2 cellular contexts compared by ENCODE assay signal in the genomic region with DNA sequence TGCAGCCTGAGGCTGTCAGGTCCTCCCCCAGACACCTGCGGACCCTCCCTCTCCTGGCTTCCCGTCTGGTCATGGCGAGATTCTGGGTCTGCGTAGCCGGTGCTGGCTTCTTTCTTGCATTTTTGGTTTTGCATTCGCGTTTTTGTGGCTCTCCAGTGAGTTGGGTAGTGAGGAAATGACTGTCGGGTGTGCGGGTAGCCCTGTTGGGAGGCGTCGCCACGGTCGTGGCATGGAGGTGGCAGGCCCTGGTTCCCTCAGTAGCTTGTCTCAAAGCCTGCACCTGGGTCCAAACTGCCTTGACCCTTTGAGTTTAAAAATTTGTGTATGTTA.
A peak's percentile ranks its signal among the peaks of the same experiment; 100 is the strongest.
TF ChIP-seq lines count a peak whose summit lies in the region.

No MANE protein-coding gene starts in this region.

TF ChIP-seq in A549, 52 proteins besides CTCF, POLR2A, EP300 and RAD21:
- TF ChIP-seq, protein P1, sequence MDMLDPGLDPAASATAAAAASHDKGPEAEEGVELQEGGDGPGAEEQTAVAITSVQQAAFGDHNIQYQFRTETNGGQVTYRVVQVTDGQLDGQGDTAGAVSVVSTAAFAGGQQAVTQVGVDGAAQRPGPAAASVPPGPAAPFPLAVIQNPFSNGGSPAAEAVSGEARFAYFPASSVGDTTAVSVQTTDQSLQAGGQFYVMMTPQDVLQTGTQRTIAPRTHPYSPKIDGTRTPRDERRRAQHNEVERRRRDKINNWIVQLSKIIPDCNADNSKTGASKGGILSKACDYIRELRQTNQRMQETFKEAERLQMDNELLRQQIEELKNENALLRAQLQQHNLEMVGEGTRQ (IDR thresholded peaks at IDR 0.05) = 0 out of 2 replicates have a peak, but pooled peaks have one; percentile 0
- TF ChIP-seq, protein P2, sequence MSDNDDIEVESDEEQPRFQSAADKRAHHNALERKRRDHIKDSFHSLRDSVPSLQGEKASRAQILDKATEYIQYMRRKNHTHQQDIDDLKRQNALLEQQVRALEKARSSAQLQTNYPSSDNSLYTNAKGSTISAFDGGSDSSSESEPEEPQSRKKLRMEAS (IDR thresholded peaks at IDR 0.05) = peak; percentile 14; the same call in 1 of the 2 replicates
- TF ChIP-seq NPAS2 (CRISPR knock-in tag; IDR thresholded peaks at IDR 0.05; ENCODE audit: borderline replicate concordance) = no peak
- TF ChIP-seq CEBPB (IDR thresholded peaks at IDR 0.05) = no peak
- TF ChIP-seq PHF8 (IDR thresholded peaks at IDR 0.05; ENCODE audit: borderline replicate concordance, low read depth) = peak; percentile 42; the same call in 1 of the 2 replicates
- TF ChIP-seq CBX8 (IDR thresholded peaks at IDR 0.05) = no peak
TF ChIP-seq in A549: peak in this region for 3.

TF ChIP-seq in K562, 482 proteins besides CTCF, POLR2A, EP300 and RAD21:
- TF ChIP-seq BRD9 (IDR thresholded peaks at IDR 0.05; ENCODE audit: low read depth, partially characterized antibody) (peak; percentile 42), NKRF (IDR thresholded peaks at IDR 0.05; ENCODE audit: borderline replicate concordance) (peak; percentile 60; the same call in 1 of the 2 replicates), SAP30 (IDR thresholded peaks at IDR 0.05; ENCODE audit: borderline replicate concordance, insufficient read depth, low read depth, low read length, poor library complexity, severe bottlenecking) (peak; percentile 5), TEAD1 (CRISPR knock-in tag; IDR thresholded peaks at IDR 0.05) (0 out of 4 replicates have a peak, but pooled peaks of 1 of the 2 experiments have one; percentile 20), OTX1 (CRISPR knock-in tag; IDR thresholded peaks at IDR 0.05) (0 out of 2 replicates have a peak, but pooled peaks have one; percentile 19), RNF2 (IDR thresholded peaks at IDR 0.05) (0 out of 2 replicates have a peak, but pooled peaks have one; percentile 22), L3MBTL2 (IDR thresholded peaks at IDR 0.05) (peak; percentile 62), ARID4B (CRISPR knock-in tag; IDR thresholded peaks at IDR 0.05) (peak; percentile 42; the same call in 1 of the 2 replicates), ETV5 (CRISPR knock-in tag; IDR thresholded peaks at IDR 0.05; ENCODE audit: low read depth) (0 out of 2 replicates have a peak, but pooled peaks have one; percentile 0), EWSR1 (IDR thresholded peaks at IDR 0.05; ENCODE audit: borderline replicate concordance, low read depth, partially characterized antibody) (no peak), ILK (tag; IDR thresholded peaks at IDR 0.05; ENCODE audit: borderline replicate concordance, low read depth) (no peak), SUPT5H (IDR thresholded peaks at IDR 0.05) (0 out of 2 replicates have a peak, but pooled peaks have one; percentile 8), SNRNP70 (optimal IDR thresholded peaks at IDR 0.05; ENCODE audit: low read depth, low read length) (no peak), NR3C1 (CRISPR knock-in tag; IDR thresholded peaks at IDR 0.05) (no peak), BACH1 (tag; IDR thresholded peaks at IDR 0.05) (no peak), MTA2 (IDR thresholded peaks at IDR 0.05; ENCODE audit: low read depth) (no peak), ZSCAN29 (IDR thresholded peaks at IDR 0.05) (peak; percentile 81), ZNF583 (CRISPR knock-in tag; IDR thresholded peaks at IDR 0.05) (0 out of 2 replicates have a peak, but pooled peaks have one; percentile 14), PHF20 (IDR thresholded peaks at IDR 0.05; ENCODE audit: partially characterized antibody) (no peak), ZNF232 (CRISPR knock-in tag; IDR thresholded peaks at IDR 0.05) (0 out of 2 replicates have a peak, but pooled peaks have one; percentile 35)
